19 cellular contexts compared by ENCODE assay signal in the genomic region with DNA sequence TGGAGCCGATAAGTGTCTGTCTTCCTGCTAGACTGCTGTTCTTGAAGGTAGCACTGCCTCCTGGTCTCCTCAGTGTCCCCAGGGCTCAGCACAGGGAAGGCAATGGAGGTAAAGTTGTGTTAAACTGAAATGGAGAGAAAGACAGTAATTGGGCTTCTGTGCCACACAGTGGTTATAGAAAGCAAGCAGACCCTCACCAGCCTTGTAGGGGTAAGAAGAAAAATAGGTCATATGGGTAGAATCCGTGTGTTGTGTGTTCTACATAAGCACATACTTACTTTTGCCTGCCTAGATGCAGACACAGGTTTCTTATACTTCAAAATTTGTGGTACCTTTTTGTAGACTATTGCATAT. TPM values are rescaled to one million over a fixed set of nuclear protein-coding genes. Genes with fewer than 3 reads are reported as not detected.
DNase-seq lines count a peak whose midpoint lies in the region; ATAC-seq lines count a peak whose summit lies in the region.
"Had no signal": no experiment of that assay in that cellular context is flagged by ENCODE, and none has a peak within 500 bp of the region (broad histone marks: within the 10 kb centered on the region; RNA-seq: fewer than 3 reads in every experiment).

No MANE protein-coding gene starts in this region.

- H3K9me3 Mint-ChIP-seq in T-helper 2 cell treated with Interferon-gamma antibody and Interleukin-4, amounts not matched to agents 5 μg/mL and 100 μg/mL, for 36 hours = no peaks in the 10 kb centered on the region
- peaks cover 0 to 2% (median 2%) of the 10 kb centered on the region in 3 donors for H3K9me3 Mint-ChIP-seq in IgD-negative memory B cell
- peaks cover 2% of the 10 kb centered on the region for H3K9me3 Mint-ChIP-seq in activated naive CD8-positive, alpha-beta T cell (ENCODE audit: low read depth)
- H3K9me3 Mint-ChIP-seq in natural killer cell treated with Interleukin-12 subunit alpha and Interleukin-12 subunit beta and Interleukin-15 and Interleukin-18, amount 100 ng/mL, for 72 hours = no peaks in the 10 kb centered on the region

- no peaks in the 10 kb centered on the region for H3K27me3 Mint-ChIP-seq in T-helper 2 cell treated with Interferon-gamma antibody and Interleukin-4, amounts not matched to agents 5 μg/mL and 100 μg/mL, for 36 hours (ENCODE audit: low read depth)
- H3K27me3 Mint-ChIP-seq in IgD-negative memory B cell = no peaks in the 10 kb centered on the region
- H3K27me3 Mint-ChIP-seq in activated naive CD8-positive, alpha-beta T cell = no peaks in the 10 kb centered on the region
- H3K27me3 Mint-ChIP-seq in natural killer cell treated with Interleukin-12 subunit alpha and Interleukin-12 subunit beta and Interleukin-15 and Interleukin-18, amount 100 ng/mL, for 72 hours = no peaks in the 10 kb centered on the region
- H3K27me3 Mint-ChIP-seq: progenitor cell of endocrine pancreas had no signal

- H3K4me3 Mint-ChIP-seq in T-helper 2 cell treated with Interferon-gamma antibody and Interleukin-4, amounts not matched to agents 5 μg/mL and 100 μg/mL, for 36 hours = peak overlapping the region; percentile 59
- H3K4me3 Mint-ChIP-seq in IgD-negative memory B cell = peak overlapping the region in 2 of 4 donors; percentile 2 to 59
- H3K4me3 Mint-ChIP-seq in activated naive CD8-positive, alpha-beta T cell = peak overlapping the region; percentile 84
- peak overlapping the region; percentile 54 for H3K4me3 Mint-ChIP-seq in natural killer cell treated with Interleukin-12 subunit alpha and Interleukin-12 subunit beta and Interleukin-15 and Interleukin-18, amount 100 ng/mL, for 72 hours
- H3K4me3 Mint-ChIP-seq: nephron progenitor cell had no signal

- H3K4me1 Mint-ChIP-seq in T-helper 2 cell treated with Interferon-gamma antibody and Interleukin-4, amounts not matched to agents 5 μg/mL and 100 μg/mL, for 36 hours (ENCODE audit: low read depth) = peaks cover 72% of the 10 kb centered on the region
- peaks cover 46 to 58% (median 55%) of the 10 kb centered on the region in 3 donors for H3K4me1 Mint-ChIP-seq in IgD-negative memory B cell
- peaks cover 88% of the 10 kb centered on the region for H3K4me1 Mint-ChIP-seq in activated naive CD8-positive, alpha-beta T cell (ENCODE audit: low read depth)
- peaks cover 63 to 76% of the 10 kb centered on the region in 2 donors for H3K4me1 Mint-ChIP-seq in natural killer cell treated with Interleukin-12 subunit alpha and Interleukin-12 subunit beta and Interleukin-15 and Interleukin-18, amount 100 ng/mL, for 72 hours (ENCODE audit: low read depth in 2 of 2)

- no peak for DNase-seq in T-helper 2 cell treated with Interferon-gamma antibody and Interleukin-4, amounts not matched to agents 5 μg/mL and 100 μg/mL, for 36 hours (ENCODE audit: low spot score)
- DNase-seq in T-helper 2 cell (no peak), cortex of kidney (lab: John Stamatoyannopoulos, UW) (no peak), NOMO-1 treated with dmso at 0.1 percent for 144 hours (lab: John Stamatoyannopoulos, UW; ENCODE audit: unreplicated experiment) (no peak), anterior cingulate cortex (lab: John Stamatoyannopoulos, UW) (no peak)
- DNase-seq in natural killer cell treated with Interleukin-12 subunit alpha and Interleukin-12 subunit beta and Interleukin-15 and Interleukin-18, amount 100 ng/mL, for 72 hours (ENCODE audit: low spot score) = no peak
- DNase-seq: 8988T; activated CD8-positive, alpha-beta memory T cell treated with anti-CD3 and anti-CD28 coated beads, Interleukin-2, amount 50 U/mL, for 4 hours; amniotic stem cell; NCI-H1105; NCI-H2107; NCI-H69; nephron progenitor cell; tibial artery had no signal

- ATAC-seq in natural killer cell treated with Interleukin-12 subunit alpha and Interleukin-12 subunit beta and Interleukin-15 and Interleukin-18, amount 100 ng/mL, for 72 hours = no peak
- ATAC-seq: SK-N-SH treated with all-trans-retinoic acid at 6 μM for 48 hours had no signal

- peaks cover 66% of the 10 kb centered on the region for H3K36me3 Mint-ChIP-seq in T-helper 2 cell treated with Interferon-gamma antibody and Interleukin-4, amounts not matched to agents 5 μg/mL and 100 μg/mL, for 36 hours (ENCODE audit: low read depth)
- H3K36me3 Mint-ChIP-seq in IgD-negative memory B cell = peaks cover 13% of the 10 kb centered on the region
- H3K36me3 Mint-ChIP-seq in activated naive CD8-positive, alpha-beta T cell = peaks cover 33% of the 10 kb centered on the region
- peaks cover 35% of the 10 kb centered on the region for H3K36me3 Mint-ChIP-seq in natural killer cell treated with Interleukin-12 subunit alpha and Interleukin-12 subunit beta and Interleukin-15 and Interleukin-18, amount 100 ng/mL, for 72 hours

- H3K27ac Mint-ChIP-seq in T-helper 2 cell treated with Interferon-gamma antibody and Interleukin-4, amounts not matched to agents 5 μg/mL and 100 μg/mL, for 36 hours = peak overlapping the region; percentile 91
- peak overlapping the region in 2 of 3 donors; percentile 72 to 83 for H3K27ac Mint-ChIP-seq in IgD-negative memory B cell
- H3K27ac Mint-ChIP-seq in activated naive CD8-positive, alpha-beta T cell = peak overlapping the region; percentile 96
- H3K27ac Mint-ChIP-seq in natural killer cell treated with Interleukin-12 subunit alpha and Interleukin-12 subunit beta and Interleukin-15 and Interleukin-18, amount 100 ng/mL, for 72 hours = peak overlapping the region; percentile 82 to 87
- H3K27ac Mint-ChIP-seq: nephron progenitor cell had no signal

RNA-seq across cellular contexts. Expression of a gene that starts 49.7 kb away (rescaled TPM):
- 255 TPM for polyA plus RNA-seq in IgD-negative memory B cell
- total RNA-seq in natural killer cell treated with Interleukin-12 subunit alpha and Interleukin-12 subunit beta and Interleukin-15 and Interleukin-18, amount 100 ng/mL, for 72 hours = 100 to 1,000 TPM; 140 to 169 TPM
- total RNA-seq: lung microvascular endothelial cell had no signal
